13 cellular contexts compared by ENCODE assay signal in genomic region chr1:30412241-30413110, GRCh38.
DNase-seq lines count a peak whose midpoint lies in the region; ATAC-seq and TF ChIP-seq lines count a peak whose summit lies in the region.
"Had no signal": no experiment of that assay in that cellular context is flagged by ENCODE, and none has a peak within 500 bp of the region (broad histone marks: within the 10 kb centered on the region; RNA-seq: fewer than 3 reads in every experiment).

No MANE protein-coding gene starts in this region.

- DNase-seq in GM12865 (ENCODE audit: low read depth) (peak; percentile 21), Peyer's patch (peak in 2 of 3 donors; percentile 7 to 15), NCI-H446 treated with DMSO at 0.1 percent for 48 hours (lab: John Stamatoyannopoulos, UW) (no peak)
- peak in 1 of 2 donors; percentile 34 for DNase-seq in stimulated activated effector memory CD8-positive, alpha-beta T cell treated with anti-CD3 and anti-CD28 coated beads, Interleukin-12 subunit alpha, Interleukin-12 subunit beta, amount 100 ng/mL, for 72 hours (ENCODE audit: low spot score in 2 of 2)
- DNase-seq: Calu3, NCI-H524 treated with DMSO at 0.1 percent for 48 hours had no signal

- no peaks in the 10 kb centered on the region for H3K4me1 ChIP-seq in Peyer's patch
- H3K4me1 ChIP-seq in gastroesophageal sphincter, result no peaks in the 10 kb centered on the region
- H3K4me1 ChIP-seq: left lung, SJCRH30 had no signal

- H3K9me3 ChIP-seq in Peyer's patch (no peaks in the 10 kb centered on the region), gastroesophageal sphincter (no peaks in the 10 kb centered on the region)
- H3K9me3 ChIP-seq: left lung, SJCRH30 had no signal

- H3K9me3 Mint-ChIP-seq in stimulated activated effector memory CD8-positive, alpha-beta T cell treated with anti-CD3 and anti-CD28 coated beads, Interleukin-12 subunit alpha, Interleukin-12 subunit beta, amount 100 ng/mL, for 72 hours, result no peaks in the 10 kb centered on the region
- H3K9me3 Mint-ChIP-seq: activated naive CD4-positive, alpha-beta T cell treated with anti-CD3 and anti-CD28 coated beads, Interleukin-2, amount 50 U/mL, for 24 hours; stimulated activated memory B cell treated with anti-CD40 and anti-IgM and Interleukin-4, amounts not matched to agents 10 μg/mL and 1 μg/mL and 100 μg/mL, for 72 hours had no signal

- H3K27me3 ChIP-seq in Peyer's patch (no peaks in the 10 kb centered on the region), gastroesophageal sphincter (peaks cover 77% of the 10 kb centered on the region)

- no peaks in the 10 kb centered on the region for H3K36me3 ChIP-seq in Peyer's patch
- H3K36me3 ChIP-seq in gastroesophageal sphincter, result no peaks in the 10 kb centered on the region
- H3K36me3 ChIP-seq: left lung, SJCRH30 had no signal

- no peak for TF ChIP-seq EP300 in gastroesophageal sphincter (IDR thresholded peaks at IDR 0.05)

- H3K27ac Mint-ChIP-seq in stimulated activated effector memory CD8-positive, alpha-beta T cell treated with anti-CD3 and anti-CD28 coated beads, Interleukin-12 subunit alpha, Interleukin-12 subunit beta, amount 100 ng/mL, for 72 hours, result no peak overlapping the region
- H3K27ac Mint-ChIP-seq: activated naive CD4-positive, alpha-beta T cell treated with anti-CD3 and anti-CD28 coated beads, Interleukin-2, amount 50 U/mL, for 24 hours; stimulated activated memory B cell treated with anti-CD40 and anti-IgM and Interleukin-4, amounts not matched to agents 10 μg/mL and 1 μg/mL and 100 μg/mL, for 72 hours had no signal

- peak; percentile 25 for ATAC-seq in gastroesophageal sphincter
- ATAC-seq in stimulated activated effector memory CD8-positive, alpha-beta T cell treated with anti-CD3 and anti-CD28 coated beads, Interleukin-12 subunit alpha, Interleukin-12 subunit beta, amount 100 ng/mL, for 72 hours, result peak; percentile 59
- no peak for ATAC-seq in HG03175 (IDR thresholded peaks at IDR 0.05; ENCODE audit: unreplicated experiment)
- ATAC-seq in HG03097 (IDR thresholded peaks at IDR 0.05; ENCODE audit: low FRiP score, unreplicated experiment), result no peak
- ATAC-seq: left lung; stimulated activated memory B cell treated with anti-CD40 and anti-IgM and Interleukin-4, amounts not matched to agents 10 μg/mL and 1 μg/mL and 100 μg/mL, for 72 hours had no signal

- no peak overlapping the region for H3K4me3 Mint-ChIP-seq in stimulated activated effector memory CD8-positive, alpha-beta T cell treated with anti-CD3 and anti-CD28 coated beads, Interleukin-12 subunit alpha, Interleukin-12 subunit beta, amount 100 ng/mL, for 72 hours
- H3K4me3 Mint-ChIP-seq: activated naive CD4-positive, alpha-beta T cell treated with anti-CD3 and anti-CD28 coated beads, Interleukin-2, amount 50 U/mL, for 24 hours; stimulated activated memory B cell treated with anti-CD40 and anti-IgM and Interleukin-4, amounts not matched to agents 10 μg/mL and 1 μg/mL and 100 μg/mL, for 72 hours had no signal

- TF ChIP-seq CTCF in GM12865 (IDR thresholded peaks at IDR 0.05; ENCODE audit: insufficient read depth, low read depth, low read length, missing control alignments) (no peak), Peyer's patch (IDR thresholded peaks at IDR 0.05) (no peak), gastroesophageal sphincter (IDR thresholded peaks at IDR 0.05) (no peak)

- no peaks in the 10 kb centered on the region for H3K36me3 Mint-ChIP-seq in stimulated activated effector memory CD8-positive, alpha-beta T cell treated with anti-CD3 and anti-CD28 coated beads, Interleukin-12 subunit alpha, Interleukin-12 subunit beta, amount 100 ng/mL, for 72 hours
- H3K36me3 Mint-ChIP-seq: activated naive CD4-positive, alpha-beta T cell treated with anti-CD3 and anti-CD28 coated beads, Interleukin-2, amount 50 U/mL, for 24 hours; stimulated activated memory B cell treated with anti-CD40 and anti-IgM and Interleukin-4, amounts not matched to agents 10 μg/mL and 1 μg/mL and 100 μg/mL, for 72 hours had no signal

- WGBS in gastroesophageal sphincter (ENCODE audit: low coverage in 1 of 2), 2 donors, result 53 to 67% methylated on average over 3 of the region's 13 CpGs

- TF ChIP-seq POLR2A in Peyer's patch (IDR thresholded peaks at IDR 0.05) (no peak), gastroesophageal sphincter (IDR thresholded peaks at IDR 0.05) (no peak)

- H3K27ac ChIP-seq in Peyer's patch (no peak overlapping the region), gastroesophageal sphincter (no peak overlapping the region)
- H3K27ac ChIP-seq: left lung, SJCRH30 had no signal

- H3K4me3 ChIP-seq in GM12865 (ENCODE audit: low read depth, low read length), result no peak overlapping the region
- no peak overlapping the region for H3K4me3 ChIP-seq in Peyer's patch
- H3K4me3 ChIP-seq in gastroesophageal sphincter, result no peak overlapping the region
- H3K4me3 ChIP-seq: left lung, SJCRH30 had no signal

- H3K4me1 Mint-ChIP-seq in stimulated activated effector memory CD8-positive, alpha-beta T cell treated with anti-CD3 and anti-CD28 coated beads, Interleukin-12 subunit alpha, Interleukin-12 subunit beta, amount 100 ng/mL, for 72 hours, result no peaks in the 10 kb centered on the region
- H3K4me1 Mint-ChIP-seq: activated naive CD4-positive, alpha-beta T cell treated with anti-CD3 and anti-CD28 coated beads, Interleukin-2, amount 50 U/mL, for 24 hours; stimulated activated memory B cell treated with anti-CD40 and anti-IgM and Interleukin-4, amounts not matched to agents 10 μg/mL and 1 μg/mL and 100 μg/mL, for 72 hours had no signal

Comparison
In these comparisons a context has a peak if more than half of its experiments do, and no peak if none do; other contexts are left out.
1. ATAC-seq: peak in gastroesophageal sphincter (single experiment) and stimulated activated effector memory CD8-positive, alpha-beta T cell treated with anti-CD3 and anti-CD28 coated beads, Interleukin-12 subunit alpha, Interleukin-12 subunit beta, amount 100 ng/mL, for 72 hours (single experiment); none in HG03175 (single experiment) and HG03097 (single experiment).